In genomic region chr9:37417857-37418618, GRCh38 we compare ENCODE assay signal across 1 cellular context.
TF ChIP-seq lines count a peak whose summit lies in the region.

No MANE protein-coding gene starts in this region.

TF ChIP-seq in HepG2, 621 proteins besides CTCF, POLR2A, EP300 and RAD21 (continued from another document and continues in another):
- TF ChIP-seq FOXM1 (CRISPR knock-in tag; IDR thresholded peaks at IDR 0.05) = no peak
- TF ChIP-seq MYPOP (CRISPR knock-in tag; IDR thresholded peaks at IDR 0.05) = no peak
- peak; percentile 9; the same call in 1 of the 2 replicates for TF ChIP-seq FOXO1 (CRISPR knock-in tag; IDR thresholded peaks at IDR 0.05)
- no peak for TF ChIP-seq SOX6 (IDR thresholded peaks at IDR 0.05)
- TF ChIP-seq SOX6 (CRISPR knock-in tag; IDR thresholded peaks at IDR 0.05) = peak; percentile 48; the same call in 1 of the 2 replicates
- no peak for TF ChIP-seq ZNF569 (CRISPR knock-in tag; IDR thresholded peaks at IDR 0.05; ENCODE audit: borderline replicate concordance)
- 0 out of 2 replicates have a peak, but pooled peaks have one; percentile 12 for TF ChIP-seq MAX (IDR thresholded peaks at IDR 0.05)
- no peak for TF ChIP-seq SOX13 (IDR thresholded peaks at IDR 0.05)
- TF ChIP-seq SOX13 (CRISPR knock-in tag; conservative IDR thresholded peaks at IDR 0.05 in 1 of 2, IDR thresholded peaks at IDR 0.05 in 1 of 2) = peak in 1 of 2 experiments; percentile 10; a peak in 1 of 4 replicates
- peak; percentile 77; the same call in 1 of the 2 replicates for TF ChIP-seq ZNF709 (CRISPR knock-in tag; IDR thresholded peaks at IDR 0.05)
- no peak for TF ChIP-seq POLR2AphosphoS2 (IDR thresholded peaks at IDR 0.05; ENCODE audit: low read depth, low read length)
- TF ChIP-seq ZMYM4 (CRISPR knock-in tag; IDR thresholded peaks at IDR 0.05) = peak; percentile 42; the same call in 1 of the 2 replicates
- TF ChIP-seq FOXP4 (CRISPR knock-in tag; IDR thresholded peaks at IDR 0.05) = peak; percentile 45; the same call in 1 of the 2 replicates
- TF ChIP-seq ADNP (CRISPR knock-in tag; IDR thresholded peaks at IDR 0.05) = 0 out of 2 replicates have a peak, but pooled peaks have one; percentile 19
- no peak for TF ChIP-seq KLF16 (CRISPR knock-in tag; IDR thresholded peaks at IDR 0.05)
- TF ChIP-seq ARID5B (CRISPR knock-in tag; IDR thresholded peaks at IDR 0.05) = no peak
- no peak for TF ChIP-seq ZBTB34 (CRISPR knock-in tag; IDR thresholded peaks at IDR 0.05)
- peak; percentile 34; the same call in 1 of the 2 replicates for TF ChIP-seq NCOA2 (CRISPR knock-in tag; IDR thresholded peaks at IDR 0.05)
- 0 out of 2 replicates have a peak, but pooled peaks have one; percentile 15 for TF ChIP-seq ZNF644 (CRISPR knock-in tag; IDR thresholded peaks at IDR 0.05; ENCODE audit: low read depth)
- no peak for TF ChIP-seq PHF20 (CRISPR knock-in tag; IDR thresholded peaks at IDR 0.05)
- TF ChIP-seq PPARG (CRISPR knock-in tag; conservative IDR thresholded peaks at IDR 0.05) = 0 out of 2 replicates have a peak, but pooled peaks have one; percentile 15
- TF ChIP-seq CSRNP1 (CRISPR knock-in tag; IDR thresholded peaks at IDR 0.05) = 0 out of 2 replicates have a peak, but pooled peaks have one; percentile 21
- TF ChIP-seq POGK (CRISPR knock-in tag; conservative IDR thresholded peaks at IDR 0.05) = 0 out of 2 replicates have a peak, but pooled peaks have one; percentile 35
- no peak for TF ChIP-seq ZNF276 (CRISPR knock-in tag; IDR thresholded peaks at IDR 0.05; ENCODE audit: low read depth)
- TF ChIP-seq HOXD1 (CRISPR knock-in tag; IDR thresholded peaks at IDR 0.05) = no peak
- TF ChIP-seq ZBTB7B (CRISPR knock-in tag; IDR thresholded peaks at IDR 0.05) = 0 out of 2 replicates have a peak, but pooled peaks have one; percentile 36
- TF ChIP-seq HMGXB4 (CRISPR knock-in tag; IDR thresholded peaks at IDR 0.05; ENCODE audit: borderline replicate concordance in 1 of 2, low read depth in 1 of 2) = no peak
- TF ChIP-seq HOXA3 (CRISPR knock-in tag; IDR thresholded peaks at IDR 0.05) = peak; percentile 36; the same call in 1 of the 2 replicates
- peak; percentile 43; the same call in 1 of the 2 replicates for TF ChIP-seq ZXDC (CRISPR knock-in tag; IDR thresholded peaks at IDR 0.05)
- TF ChIP-seq ATF2 (CRISPR knock-in tag; IDR thresholded peaks at IDR 0.05) = 0 out of 2 replicates have a peak, but pooled peaks have one; percentile 48
